Comparison of ENCODE assay signal across 27 cellular contexts in the genomic region with DNA sequence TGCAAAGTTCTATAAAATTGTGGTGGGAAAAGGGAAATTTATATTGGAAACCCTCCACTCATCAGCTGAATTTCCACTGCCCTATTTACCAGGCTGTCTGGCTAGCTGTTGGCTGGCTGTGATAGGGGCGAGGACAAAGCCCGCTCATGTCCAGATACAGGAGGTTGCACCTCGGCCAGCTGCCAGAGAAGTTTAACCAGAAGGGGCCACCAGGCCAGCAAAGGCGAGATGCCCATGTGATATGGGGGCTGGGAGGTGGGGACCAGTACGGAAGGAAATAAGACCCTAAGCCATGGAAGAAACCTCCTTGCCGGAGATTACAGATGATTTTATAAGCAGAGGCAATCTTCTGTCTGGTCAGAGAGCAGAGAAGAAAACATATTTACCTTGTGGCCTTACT.
"Had no signal": no experiment of that assay in that cellular context is flagged by ENCODE, and none has a peak within 500 bp of the region (broad histone marks: within the 10 kb centered on the region; RNA-seq: fewer than 3 reads in every experiment).

No MANE protein-coding gene starts in this region.

- H3K4me2 ChIP-seq: neural progenitor cell, smooth muscle cell had no signal

- H3K36me3 Mint-ChIP-seq: naive thymus-derived CD8-positive, alpha-beta T cell; neural progenitor cell had no signal

- H3K4me3 Mint-ChIP-seq: naive thymus-derived CD8-positive, alpha-beta T cell; nephron progenitor cell; neural progenitor cell; stimulated activated naive CD8-positive, alpha-beta T cell treated with anti-CD3 and anti-CD28 coated beads, Interleukin-15, Interleukin-2, amounts not matched to agents 100 ng/mL and 50 ng/mL, for 24 hours had no signal

- H3K27ac Mint-ChIP-seq: naive thymus-derived CD8-positive, alpha-beta T cell; nephron progenitor cell; neural progenitor cell; progenitor cell of endocrine pancreas; stimulated activated naive CD8-positive, alpha-beta T cell treated with anti-CD3 and anti-CD28 coated beads, Interleukin-15, Interleukin-2, amounts not matched to agents 100 ng/mL and 50 ng/mL, for 24 hours had no signal

- H3K4me3 ChIP-seq: left lung, lower lobe of right lung, neural progenitor cell, ovary, right atrium auricular region, right lobe of liver, smooth muscle cell, transverse colon, upper lobe of left lung, vagina had no signal

- H3K4me1 Mint-ChIP-seq: naive thymus-derived CD8-positive, alpha-beta T cell; nephron progenitor cell; neural progenitor cell had no signal

- DNase-seq: hippocampal formation; kidney; left colon; left lung; lower lobe of right lung; mammary epithelial cell; mesenchymal stem cell; naive thymus-derived CD8-positive, alpha-beta T cell; nephron progenitor cell; occipital lobe; ovary; right lobe of liver; stimulated activated CD4-positive, alpha-beta T cell treated with anti-CD3 and anti-CD28 coated beads, Interleukin-12 subunit alpha, Interleukin-12 subunit beta, amount 100 ng/mL, for 4 hours; stimulated activated CD4-positive, alpha-beta T cell treated with anti-CD3 and anti-CD28 coated beads, Interleukin-15, amount 100 ng/mL, for 24 hours; stimulated activated CD4-positive, alpha-beta T cell treated with anti-CD3 and anti-CD28 coated beads, Interleukin-2, amount 100 ng/mL, for 24 hours; stimulated activated CD4-positive, alpha-beta T cell treated with anti-CD3 and anti-CD28 coated beads, Interleukin-4, amount 100 ng/mL, for 1 hour; stimulated activated naive CD4-positive, alpha-beta T cell; substantia nigra; transverse colon; upper lobe of left lung had no signal

- H3K36me3 ChIP-seq: left lung, lower lobe of right lung, neural progenitor cell, neutrophil, ovary, right atrium auricular region, right lobe of liver, transverse colon, upper lobe of left lung, vagina had no signal

- ATAC-seq: left colon; lower lobe of right lung; naive thymus-derived CD8-positive, alpha-beta T cell; right lobe of liver had no signal

- H3K9me3 Mint-ChIP-seq: naive thymus-derived CD8-positive, alpha-beta T cell; neural progenitor cell; stimulated activated naive CD8-positive, alpha-beta T cell treated with anti-CD3 and anti-CD28 coated beads, Interleukin-15, Interleukin-2, amounts not matched to agents 100 ng/mL and 50 ng/mL, for 24 hours had no signal

- H3K27me3 ChIP-seq: left lung, neural progenitor cell, neutrophil, ovary, right atrium auricular region, right lobe of liver, transverse colon, upper lobe of left lung, vagina had no signal

- H3K9me3 ChIP-seq: left lung, lower lobe of right lung, neutrophil, ovary, right atrium auricular region, right lobe of liver, transverse colon, upper lobe of left lung, vagina had no signal

- H2AFZ ChIP-seq: neural progenitor cell had no signal

- H3K27ac ChIP-seq: left lung, lower lobe of right lung, neural progenitor cell, neutrophil, ovary, right atrium auricular region, right lobe of liver, transverse colon, upper lobe of left lung had no signal

- H3K4me1 ChIP-seq: left lung, lower lobe of right lung, neural progenitor cell, right atrium auricular region, upper lobe of left lung had no signal
